In the genomic region with DNA sequence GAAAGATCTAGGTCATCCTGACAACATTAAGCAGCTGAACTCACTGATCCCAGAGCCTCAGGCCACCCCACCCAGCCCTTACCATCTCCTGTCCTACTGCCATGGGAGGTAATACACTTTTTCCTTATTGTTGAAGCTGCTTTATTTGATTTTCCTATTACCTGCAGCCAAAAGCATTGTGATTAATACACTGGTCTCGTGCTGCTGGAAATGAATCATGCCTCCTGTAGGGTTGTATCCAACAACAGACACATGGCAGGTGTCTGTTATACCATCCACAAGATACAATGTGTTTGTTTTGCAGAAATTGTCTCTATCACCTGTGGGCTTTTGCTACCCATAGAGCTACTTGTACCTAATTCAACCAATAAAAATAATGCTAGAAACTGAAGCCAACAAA, we compare ENCODE assay signal across 1 cellular context.
TF ChIP-seq lines count a peak whose summit lies in the region.

No MANE protein-coding gene starts in this region.

TF ChIP-seq in endothelial cell of umbilical vein, 7 proteins besides CTCF, POLR2A, EP300 and RAD21:
- TF ChIP-seq MYC (IDR thresholded peaks at IDR 0.05; ENCODE audit: low read depth, low read length): no peak
- TF ChIP-seq, protein P1, sequence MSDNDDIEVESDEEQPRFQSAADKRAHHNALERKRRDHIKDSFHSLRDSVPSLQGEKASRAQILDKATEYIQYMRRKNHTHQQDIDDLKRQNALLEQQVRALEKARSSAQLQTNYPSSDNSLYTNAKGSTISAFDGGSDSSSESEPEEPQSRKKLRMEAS (IDR thresholded peaks at IDR 0.05; ENCODE audit: insufficient read depth, insufficient read length): no peak
- no peak for TF ChIP-seq FOS (IDR thresholded peaks at IDR 0.05; ENCODE audit: borderline replicate concordance, insufficient read depth, low read length)
- TF ChIP-seq EZH2 (IDR thresholded peaks at IDR 0.05; ENCODE audit: borderline replicate concordance, low read depth, low read length, severe bottlenecking): no peak
- TF ChIP-seq GATA2 (IDR thresholded peaks at IDR 0.05; ENCODE audit: insufficient read depth, insufficient read length, low read depth, low read length): no peak
- TF ChIP-seq POLR2AphosphoS5 (IDR thresholded peaks at IDR 0.05; ENCODE audit: insufficient read depth, low read depth, low read length): no peak
- no peak for TF ChIP-seq JUN (IDR thresholded peaks at IDR 0.05; ENCODE audit: borderline replicate concordance, insufficient read depth, insufficient read length, low read depth)
